1 cellular context compared by ENCODE assay signal in genomic region chr5:143244000-143244736, GRCh38.
TF ChIP-seq lines count a peak whose summit lies in the region.

No MANE protein-coding gene starts in this region.

TF ChIP-seq in K562, 482 proteins besides CTCF, POLR2A, EP300 and RAD21 (continued from another document):
- TF ChIP-seq ZNF75A (CRISPR knock-in tag; IDR thresholded peaks at IDR 0.05) (no peak), USF2 (CRISPR knock-in tag; IDR thresholded peaks at IDR 0.05) (no peak), DIDO1 (tag; IDR thresholded peaks at IDR 0.05; ENCODE audit: low read depth) (no peak), ZNF584 (CRISPR knock-in tag; IDR thresholded peaks at IDR 0.05; ENCODE audit: low read depth) (0 out of 2 replicates have a peak, but pooled peaks have one; percentile 81), ZC3H4 (CRISPR knock-in tag; IDR thresholded peaks at IDR 0.05; ENCODE audit: borderline replicate concordance) (no peak), ZNF197 (CRISPR knock-in tag; IDR thresholded peaks at IDR 0.05; ENCODE audit: low read depth) (no peak), ZNF395 (CRISPR knock-in tag; IDR thresholded peaks at IDR 0.05) (peak; percentile 80; the same call in 1 of the 2 replicates), ELF1 (tag; IDR thresholded peaks at IDR 0.05) (peak; percentile 20; the same call in 1 of the 2 replicates), ZNF175 (CRISPR knock-in tag; IDR thresholded peaks at IDR 0.05; ENCODE audit: low read depth) (peak; percentile 66; the same call in 1 of the 2 replicates), CHCHD3 (CRISPR knock-in tag; IDR thresholded peaks at IDR 0.05) (no peak), SMC3 (conservative IDR thresholded peaks at IDR 0.05; ENCODE audit: insufficient read depth, low read depth, low read length) (no peak), PTRF (tag; IDR thresholded peaks at IDR 0.05) (no peak), E2F6 (IDR thresholded peaks at IDR 0.05; ENCODE audit: borderline replicate concordance in 1 of 2, extremely low read depth in 1 of 2, insufficient read depth in 1 of 2, insufficient read length in 1 of 2, low read depth in 1 of 2, low read length in 1 of 2, poor library complexity in 1 of 2, severe bottlenecking in 1 of 2) (peak in 1 of 2 experiments; percentile 32), YBX1 (IDR thresholded peaks at IDR 0.05) (no peak), CHD4 (IDR thresholded peaks at IDR 0.05; ENCODE audit: insufficient read depth, insufficient replicate concordance, low read depth, low read length, poor library complexity, severe bottlenecking) (no peak), ZNF436 (CRISPR knock-in tag; IDR thresholded peaks at IDR 0.05) (no peak), XRCC4 (IDR thresholded peaks at IDR 0.05; ENCODE audit: extremely low read depth, insufficient read depth, insufficient read length) (no peak), ZNF24 (IDR thresholded peaks at IDR 0.05) (no peak), NR4A1 (CRISPR knock-in tag; IDR thresholded peaks at IDR 0.05) (no peak), NR4A1 (tag; IDR thresholded peaks at IDR 0.05) (no peak), CXXC5 (CRISPR knock-in tag; IDR thresholded peaks at IDR 0.05) (0 out of 2 replicates have a peak, but pooled peaks have one; percentile 12), TEAD4 (IDR thresholded peaks at IDR 0.05; ENCODE audit: low read length) (no peak), TEAD4 (CRISPR knock-in tag; IDR thresholded peaks at IDR 0.05; ENCODE audit: borderline replicate concordance) (no peak), POLR2H (tag; IDR thresholded peaks at IDR 0.05; ENCODE audit: low read depth) (0 out of 2 replicates have a peak, but pooled peaks have one; percentile 22), NR3C1 (CRISPR knock-in tag; IDR thresholded peaks at IDR 0.05) (no peak), HDAC2 (IDR thresholded peaks at IDR 0.05) (no peak), NFYB (IDR thresholded peaks at IDR 0.05; ENCODE audit: extremely low read depth, insufficient read length) (no peak), IFI16 (CRISPR knock-in tag; IDR thresholded peaks at IDR 0.05) (no peak), NFE2L1 (tag; IDR thresholded peaks at IDR 0.05; ENCODE audit: borderline replicate concordance, low read depth) (no peak), ZNF589 (CRISPR knock-in tag; IDR thresholded peaks at IDR 0.05; ENCODE audit: low read depth) (peak; percentile 75; the same call in 1 of the 2 replicates), ZNF778 (CRISPR knock-in tag; IDR thresholded peaks at IDR 0.05) (no peak), ZNF592 (IDR thresholded peaks at IDR 0.05) (peak; percentile 39; the same call in 1 of the 2 replicates), XRCC5 (IDR thresholded peaks at IDR 0.05; ENCODE audit: low read depth, low read length) (no peak), ZBTB8A (IDR thresholded peaks at IDR 0.05; ENCODE audit: partially characterized antibody) (no peak), ILF3 (IDR thresholded peaks at IDR 0.05; ENCODE audit: borderline replicate concordance) (no peak), ZBED1 (IDR thresholded peaks at IDR 0.05) (no peak), SMAD4 (CRISPR knock-in tag; conservative IDR thresholded peaks at IDR 0.05) (0 out of 2 replicates have a peak, but pooled peaks have one; percentile 30), DMBX1 (CRISPR knock-in tag; IDR thresholded peaks at IDR 0.05; ENCODE audit: borderline replicate concordance) (peak; percentile 63; the same call in 1 of the 2 replicates), CBX3 (IDR thresholded peaks at IDR 0.05; ENCODE audit: borderline replicate concordance in 1 of 2, low read length in 2 of 2) (peak in 1 of 2 experiments; percentile 30; a peak in 1 of 3 replicates), ARID1B (IDR thresholded peaks at IDR 0.05) (no peak), SIRT6 (IDR thresholded peaks at IDR 0.05; ENCODE audit: low read depth, low read length) (no peak), ZNF511 (CRISPR knock-in tag; IDR thresholded peaks at IDR 0.05) (no peak), NFE2 (IDR thresholded peaks at IDR 0.05; ENCODE audit: low read depth) (peak; percentile 30; the same call in 1 of the 2 replicates), MGA (IDR thresholded peaks at IDR 0.05) (0 out of 2 replicates have a peak, but pooled peaks have one; percentile 26)
